Comparison of ENCODE assay signal across 8 cellular contexts in the genomic region with DNA sequence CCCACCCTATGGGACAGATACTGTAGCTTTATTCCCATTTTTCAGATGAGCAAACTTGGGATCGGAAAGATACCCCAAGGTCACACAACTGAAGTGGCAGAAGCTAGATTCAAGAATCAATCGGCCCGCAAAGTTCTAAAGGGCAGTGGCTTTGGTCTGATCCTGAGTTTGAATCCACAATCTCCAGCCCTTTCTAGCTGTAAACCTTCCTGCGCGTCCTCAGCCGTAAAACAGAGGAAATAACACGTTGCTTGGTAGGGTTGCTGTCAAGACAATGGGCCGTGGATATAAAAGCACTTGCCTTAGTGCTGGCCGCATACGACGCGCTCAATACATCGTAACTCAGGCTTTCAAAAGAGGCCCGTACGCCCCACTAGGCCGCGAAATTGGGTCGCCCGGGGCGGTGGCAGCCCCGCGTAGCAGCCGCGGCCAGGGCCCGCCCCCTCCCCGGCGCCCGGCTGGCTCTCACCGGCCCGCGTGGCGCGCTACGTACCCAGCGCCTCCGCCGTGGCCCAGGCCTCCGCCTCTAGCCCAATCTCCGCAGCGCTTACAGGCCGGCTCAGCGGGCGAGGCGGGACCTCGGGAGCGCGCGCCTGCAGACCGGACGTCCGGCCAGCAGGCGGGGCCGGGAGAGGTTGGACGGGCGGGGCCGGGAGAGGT. TPM values are rescaled to one million over a fixed set of nuclear protein-coding genes. Genes with fewer than 3 reads are reported as not detected.
A peak's percentile ranks its signal among the peaks of the same experiment; 100 is the strongest.
DNase-seq lines count a peak whose midpoint lies in the region; TF ChIP-seq lines count a peak whose summit lies in the region.

A gene with protein sequence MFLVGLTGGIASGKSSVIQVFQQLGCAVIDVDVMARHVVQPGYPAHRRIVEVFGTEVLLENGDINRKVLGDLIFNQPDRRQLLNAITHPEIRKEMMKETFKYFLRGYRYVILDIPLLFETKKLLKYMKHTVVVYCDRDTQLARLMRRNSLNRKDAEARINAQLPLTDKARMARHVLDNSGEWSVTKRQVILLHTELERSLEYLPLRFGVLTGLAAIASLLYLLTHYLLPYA (minus strand): TSS at position 573 of the 660 bp plus-strand sequence. CDS start 16,747 bp downstream, outside the sequence.

- H3K9me2 ChIP-seq in SK-N-SH, result no peaks in the 10 kb centered on the region

- POLR2A ChIA-PET in SK-N-SH (lab: Yijun Ruan, JAX), result interaction anchor here (0.8 to 3.4 kb wide), 3 partner anchors 10 to 19 kb away, joined by 3 to 14 read pairs (median 12); a partner anchor contains a TSS

- H3K9me3 Mint-ChIP-seq in HFFc6, result no peaks in the 10 kb centered on the region

- under 1% methylated on average over 19 of the region's 56 CpGs for WGBS in SK-N-SH (ENCODE audit: low lambda C conversion rate)
- WGBS in suprapubic skin, result 0% methylated on average over 13 of the region's 56 CpGs

- H3K4me3 ChIP-seq in NB4 (ENCODE audit: low read depth, low read length) (peak within 1 kb of the TSS; percentile 92), SK-N-SH (ENCODE audit: low read depth in 2 of 2, low read length in 1 of 2) (peak within 1 kb of the TSS; percentile 60 to 79), suprapubic skin (peak within 1 kb of the TSS; percentile 65)

- DNase-seq in GM04503 (ENCODE audit: low read depth), result peak; percentile 72
- peak; percentile 93 for DNase-seq in HFFc6
- DNase-seq in NB4 (ENCODE audit: low read depth), result peak; percentile 97
- DNase-seq in SK-N-SH, result peak; percentile 96
- DNase-seq in activated naive CD4-positive, alpha-beta T cell treated with anti-CD3 and anti-CD28 coated beads, Interleukin-2, amount 50 U/mL, for 16 hours, result peak; percentile 93
- peak; percentile 93 for DNase-seq in globus pallidus (ENCODE audit: low spot score)
- peak; percentile 92 for DNase-seq in occipital lobe (lab: John Stamatoyannopoulos, UW)
- peak; percentile 93 to 95 for DNase-seq in suprapubic skin (ENCODE audit: low spot score in 2 of 2)

- H3K4me2 ChIP-seq in SK-N-SH, result peak within 1 kb of the TSS; percentile 90

- peak within 1 kb of the TSS; percentile 91 for H3K9ac ChIP-seq in SK-N-SH

- peaks cover 6% of the 10 kb centered on the region; the same call in 1 of the 2 replicates for H3K36me3 Mint-ChIP-seq in HFFc6 (ENCODE audit: low read depth)

- no peaks in the 10 kb centered on the region for H3K27me3 ChIP-seq in SK-N-SH (ENCODE audit: insufficient read depth)
- no peaks in the 10 kb centered on the region for H3K27me3 ChIP-seq in suprapubic skin

- peaks cover 35% of the 10 kb centered on the region for H3K4me1 Mint-ChIP-seq in HFFc6 (ENCODE audit: low read depth)

- H3K27ac ChIP-seq in SK-N-SH (ENCODE audit: low read depth in 2 of 2, low read length in 1 of 2) (peak within 1 kb of the TSS; percentile 92), suprapubic skin (peak within 1 kb of the TSS; percentile 97)

- TF ChIP-seq POLR2A in NB4 (IDR thresholded peaks at IDR 0.05; ENCODE audit: extremely low read depth, insufficient read length) (peak; percentile 52), suprapubic skin (IDR thresholded peaks at IDR 0.05) (peak; percentile 31 to 83)

- no peaks in the 10 kb centered on the region; a peak in 1 of 4 replicates for H3K4me1 ChIP-seq in SK-N-SH (ENCODE audit: control insufficient read depth in 1 of 2, insufficient read depth in 2 of 2, low read depth in 1 of 2, low read length in 1 of 2)
- peaks cover 42% of the 10 kb centered on the region for H3K4me1 ChIP-seq in suprapubic skin

- TF ChIP-seq RAD21 in SK-N-SH (IDR thresholded peaks at IDR 0.05; ENCODE audit: low read length), result no peak

- H3K4me3 Mint-ChIP-seq in HFFc6, result peak within 1 kb of the TSS; percentile 93

- H3K27ac Mint-ChIP-seq in HFFc6, result peak within 1 kb of the TSS; percentile 99

- H4K20me1 ChIP-seq in SK-N-SH (ENCODE audit: insufficient read depth), result no peaks in the 10 kb centered on the region

- 0 out of 2 replicates have a peak, but pooled peaks cover 1% of the 10 kb centered on the region for H3K27me3 Mint-ChIP-seq in HFFc6 (ENCODE audit: insufficient read depth)

- H3K9me3 ChIP-seq in SK-N-SH (no peaks in the 10 kb centered on the region), suprapubic skin (no peaks in the 10 kb centered on the region)

- peak; percentile 33 for TF ChIP-seq CTCF in HFFc6 (IDR thresholded peaks at IDR 0.05)
- no peak for TF ChIP-seq CTCF in NB4 (IDR thresholded peaks at IDR 0.05; ENCODE audit: low read depth, low read length)
- no peak for TF ChIP-seq CTCF in SK-N-SH (IDR thresholded peaks at IDR 0.05)
- no peak for TF ChIP-seq CTCF in suprapubic skin (IDR thresholded peaks at IDR 0.05)

- H3K36me3 ChIP-seq in SK-N-SH (replicated peaks in 1 of 2; ENCODE audit: control insufficient read depth in 1 of 2, insufficient read depth in 2 of 2, low read length in 1 of 2) (peaks cover 0 to under 1% of the 10 kb centered on the region in 2 experiments), suprapubic skin (no peaks in the 10 kb centered on the region)

- peaks cover 22% of the 10 kb centered on the region for H3F3A ChIP-seq in SK-N-SH (replicated peaks; ENCODE audit: insufficient read depth)

- no peak for TF ChIP-seq EP300 in SK-N-SH (IDR thresholded peaks at IDR 0.05; ENCODE audit: borderline replicate concordance in 1 of 2, low read depth in 1 of 2, low read length in 1 of 2)
- no peak for TF ChIP-seq EP300 in suprapubic skin (IDR thresholded peaks at IDR 0.05)

- peaks cover 57% of the 10 kb centered on the region for H3K79me2 ChIP-seq in SK-N-SH (ENCODE audit: insufficient read depth)

- CTCF ChIA-PET in SK-N-SH (lab: Yijun Ruan, JAX), result interaction anchor here (1.0 to 3.9 kb wide), 8 partner anchors 12 to 97 kb away, joined by 3 to 20 read pairs (median 6); a partner anchor contains a TSS

- peak within 1 kb of the TSS; percentile 75 for H2AFZ ChIP-seq in SK-N-SH (ENCODE audit: low read depth)

TF ChIP-seq in SK-N-SH, 30 proteins besides CTCF, POLR2A, EP300 and RAD21:
- no peak for TF ChIP-seq CHD2 (IDR thresholded peaks at IDR 0.05; ENCODE audit: low read length, partially characterized antibody)
- peak; percentile 80 for TF ChIP-seq GABPA (IDR thresholded peaks at IDR 0.05; ENCODE audit: low read depth)
- TF ChIP-seq GATA2 (CRISPR knock-in tag; IDR thresholded peaks at IDR 0.05), result no peak
- TF ChIP-seq, protein P1, sequence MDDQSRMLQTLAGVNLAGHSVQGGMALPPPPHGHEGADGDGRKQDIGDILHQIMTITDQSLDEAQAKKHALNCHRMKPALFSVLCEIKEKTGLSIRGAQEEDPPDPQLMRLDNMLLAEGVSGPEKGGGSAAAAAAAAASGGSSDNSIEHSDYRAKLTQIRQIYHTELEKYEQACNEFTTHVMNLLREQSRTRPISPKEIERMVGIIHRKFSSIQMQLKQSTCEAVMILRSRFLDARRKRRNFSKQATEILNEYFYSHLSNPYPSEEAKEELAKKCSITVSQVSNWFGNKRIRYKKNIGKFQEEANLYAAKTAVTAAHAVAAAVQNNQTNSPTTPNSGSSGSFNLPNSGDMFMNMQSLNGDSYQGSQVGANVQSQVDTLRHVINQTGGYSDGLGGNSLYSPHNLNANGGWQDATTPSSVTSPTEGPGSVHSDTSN (IDR thresholded peaks at IDR 0.05), result no peak
- TF ChIP-seq RCOR1 (IDR thresholded peaks at IDR 0.05; ENCODE audit: low read length), result no peak
- TF ChIP-seq MEF2A (IDR thresholded peaks at IDR 0.05; ENCODE audit: borderline replicate concordance, low read depth), result no peak
- TF ChIP-seq ELF1 (IDR thresholded peaks at IDR 0.05), result no peak
- no peak for TF ChIP-seq NFIC (IDR thresholded peaks at IDR 0.05; ENCODE audit: borderline replicate concordance)
- TF ChIP-seq, protein P2, sequence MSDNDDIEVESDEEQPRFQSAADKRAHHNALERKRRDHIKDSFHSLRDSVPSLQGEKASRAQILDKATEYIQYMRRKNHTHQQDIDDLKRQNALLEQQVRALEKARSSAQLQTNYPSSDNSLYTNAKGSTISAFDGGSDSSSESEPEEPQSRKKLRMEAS (IDR thresholded peaks at IDR 0.05; ENCODE audit: low read depth), result peak; percentile 41
- no peak for TF ChIP-seq SIN3A (IDR thresholded peaks at IDR 0.05; ENCODE audit: borderline replicate concordance, low read depth, low read length)
- TF ChIP-seq FOXJ3 (CRISPR knock-in tag; IDR thresholded peaks at IDR 0.05), result no peak
- peak; percentile 72 for TF ChIP-seq TAF1 (IDR thresholded peaks at IDR 0.05; ENCODE audit: borderline replicate concordance, low read depth, low read length)
- no peak for TF ChIP-seq TEAD4 (IDR thresholded peaks at IDR 0.05; ENCODE audit: borderline replicate concordance, insufficient read depth)
- peak; percentile 21; the same call in 1 of the 2 replicates for TF ChIP-seq NRF1 (IDR thresholded peaks at IDR 0.05; ENCODE audit: low read depth, low read length)
- 0 out of 2 replicates have a peak, but pooled peaks have one; percentile 16 for TF ChIP-seq RFX5 (IDR thresholded peaks at IDR 0.05; ENCODE audit: low read length)
- peak; percentile 58; the same call in 1 of the 2 replicates for TF ChIP-seq MXI1 (IDR thresholded peaks at IDR 0.05; ENCODE audit: low read depth, low read length)
- TF ChIP-seq, protein P3, sequence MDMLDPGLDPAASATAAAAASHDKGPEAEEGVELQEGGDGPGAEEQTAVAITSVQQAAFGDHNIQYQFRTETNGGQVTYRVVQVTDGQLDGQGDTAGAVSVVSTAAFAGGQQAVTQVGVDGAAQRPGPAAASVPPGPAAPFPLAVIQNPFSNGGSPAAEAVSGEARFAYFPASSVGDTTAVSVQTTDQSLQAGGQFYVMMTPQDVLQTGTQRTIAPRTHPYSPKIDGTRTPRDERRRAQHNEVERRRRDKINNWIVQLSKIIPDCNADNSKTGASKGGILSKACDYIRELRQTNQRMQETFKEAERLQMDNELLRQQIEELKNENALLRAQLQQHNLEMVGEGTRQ (IDR thresholded peaks at IDR 0.05; ENCODE audit: borderline replicate concordance, low read depth, low read length), result no peak
- peak; percentile 71 for TF ChIP-seq POLR2AphosphoS5 (IDR thresholded peaks at IDR 0.05; ENCODE audit: low read depth, low read length)

RNA-seq across cellular contexts. Expression of the gene that starts here (rescaled TPM):
- total RNA-seq in HFFc6 (2021; fragmentation: NEBNext Ultra II Directional; extraction: Animal tissue kit (Norgen Biotek cat#: 25700)), result 10 to 100 TPM; 34.0 to 38.9 (median 35.8) TPM
- polyA plus RNA-seq in SK-N-SH (2012; rRNA removed), result 47.6 and 48.8 TPM in 2 replicates
- polyA plus RNA-seq in SK-N-SH (2012; cell fraction: cytosol; rRNA removed), result 19.9 and 29.3 TPM in 2 replicates
- polyA plus RNA-seq in SK-N-SH (2012; cell fraction: nucleus; rRNA removed), result 62.2 and 68.2 TPM in 2 replicates
- total RNA-seq in occipital lobe (47.6 TPM), suprapubic skin (10 to 100 TPM; 49.1 to 68.5 (median 60.9) TPM)

Comparison
In these comparisons a context has a peak if more than half of its experiments do, and no peak if none do; other contexts are left out.
1. Peak in every context shown above with its lines: DNase-seq, H3K4me3 ChIP-seq and H3K27ac ChIP-seq.